27 cellular contexts compared by ENCODE assay signal in genomic region chr1:66384258-66384657, GRCh38.
"Had no signal": no experiment of that assay in that cellular context is flagged by ENCODE, and none has a peak within 500 bp of the region (broad histone marks: within the 10 kb centered on the region; RNA-seq: fewer than 3 reads in every experiment).

No MANE protein-coding gene starts in this region.

- DNase-seq: cortex of kidney; effector CD8-positive, alpha-beta T cell; endodermal cell; foreskin keratinocyte; heart left ventricle; kidney; stimulated activated CD4-positive, alpha-beta T cell treated with anti-CD3 and anti-CD28 coated beads, Interleukin-12 subunit alpha, Interleukin-12 subunit beta, amount 100 ng/mL, for 4 hours; stimulated activated CD4-positive, alpha-beta T cell treated with anti-CD3 and anti-CD28 coated beads, Interleukin-1b, Interleukin-23, amount 100 ng/mL, for 48 hours; stimulated activated CD4-positive, alpha-beta T cell treated with anti-CD3 and anti-CD28 coated beads, Interleukin-4, amount 100 ng/mL, for 1 hour; stimulated activated CD8-positive, alpha-beta memory T cell treated with anti-CD3 and anti-CD28 coated beads, Interleukin-4, amount 100 ng/mL, for 48 hours; upper lobe of left lung had no signal

- H3K4me3 Mint-ChIP-seq: endodermal cell; memory B cell; natural killer cell treated with Interleukin-12 subunit alpha and Interleukin-12 subunit beta and Interleukin-15 and Interleukin-18, amount 100 ng/mL, for 72 hours; neural crest cell; stimulated activated naive CD8-positive, alpha-beta T cell treated with anti-CD3 and anti-CD28 coated beads, Interleukin-15, Interleukin-2, amounts not matched to agents 100 ng/mL and 50 ng/mL, for 24 hours had no signal

- H3K36me3 ChIP-seq: esophagus muscularis mucosa, gastroesophageal sphincter, heart left ventricle, thoracic aorta, tibial nerve, upper lobe of left lung had no signal

- H3K9me3 Mint-ChIP-seq: memory B cell had no signal

- H3K4me1 Mint-ChIP-seq: neural crest cell had no signal

- ATAC-seq: foreskin keratinocyte; gastroesophageal sphincter; heart left ventricle; left lobe of liver; natural killer cell treated with Interleukin-12 subunit alpha and Interleukin-12 subunit beta and Interleukin-15 and Interleukin-18, amount 100 ng/mL, for 72 hours; sciatic nerve had no signal

- H3K4me1 ChIP-seq: foreskin keratinocyte, gastroesophageal sphincter, parathyroid adenoma had no signal

- H3K4me3 ChIP-seq: esophagus muscularis mucosa, gastroesophageal sphincter, heart left ventricle, hepatocyte, lung, smooth muscle cell, thoracic aorta, tibial nerve, upper lobe of left lung had no signal

- H3K9me3 ChIP-seq: esophagus muscularis mucosa, thoracic aorta had no signal

- H3K27me3 Mint-ChIP-seq: memory B cell; natural killer cell treated with Interleukin-12 subunit alpha and Interleukin-12 subunit beta and Interleukin-15 and Interleukin-18, amount 100 ng/mL, for 72 hours; stimulated activated naive CD8-positive, alpha-beta T cell treated with anti-CD3 and anti-CD28 coated beads, Interleukin-15, Interleukin-2, amounts not matched to agents 100 ng/mL and 50 ng/mL, for 24 hours had no signal

- H3K27me3 ChIP-seq: esophagus muscularis mucosa, foreskin keratinocyte, gastroesophageal sphincter, heart left ventricle, hepatocyte, tibial nerve, upper lobe of left lung had no signal

- H3K27ac Mint-ChIP-seq: endodermal cell; memory B cell; progenitor cell of endocrine pancreas; stimulated activated naive CD8-positive, alpha-beta T cell treated with anti-CD3 and anti-CD28 coated beads, Interleukin-15, Interleukin-2, amounts not matched to agents 100 ng/mL and 50 ng/mL, for 24 hours had no signal

- H3K27ac ChIP-seq: epithelial cell of prostate, esophagus muscularis mucosa, foreskin keratinocyte, gastroesophageal sphincter, heart left ventricle, hepatocyte, parathyroid adenoma, thoracic aorta, upper lobe of left lung had no signal
